Comparison of ENCODE assay signal across 8 cellular contexts in the genomic region with DNA sequence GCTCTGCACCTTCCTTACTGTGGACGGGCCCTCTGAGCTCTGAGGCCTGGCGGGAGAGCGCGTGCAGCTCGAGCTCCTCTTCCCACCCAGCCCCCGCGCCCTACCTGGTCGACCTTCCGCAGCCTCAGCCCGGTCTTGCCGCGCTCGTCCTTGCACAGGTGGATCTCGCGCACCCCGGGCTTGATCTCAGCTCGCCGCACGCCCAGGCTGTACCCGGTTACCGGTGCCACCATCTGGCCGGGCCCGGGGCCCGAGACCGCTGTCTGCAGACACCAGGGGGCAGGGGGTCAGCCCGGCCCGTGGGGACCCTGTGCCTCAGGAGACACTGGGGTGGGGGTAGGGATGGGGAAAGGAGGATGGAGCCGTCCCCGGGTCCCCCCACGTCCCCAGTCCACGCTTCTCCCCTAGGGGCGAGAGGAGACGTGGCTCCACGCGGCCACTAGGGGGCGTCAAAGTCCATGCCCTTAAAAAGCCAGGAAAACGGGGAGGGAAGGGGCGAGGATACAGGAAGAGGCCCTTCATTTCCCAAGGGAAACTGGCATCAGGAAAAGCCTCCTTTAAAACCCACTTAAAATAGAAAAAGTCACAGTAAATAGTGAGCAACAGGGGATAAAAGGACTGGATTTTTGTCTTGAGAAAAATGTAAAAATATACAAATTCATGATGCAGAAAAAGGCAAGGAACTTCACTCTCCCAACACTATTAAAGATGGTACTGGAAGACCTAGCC. TPM values are rescaled to one million over a fixed set of nuclear protein-coding genes. Genes with fewer than 3 reads are reported as not detected.
A peak's percentile ranks its signal among the peaks of the same experiment; 100 is the strongest.
DNase-seq lines count a peak whose midpoint lies in the region; ATAC-seq and TF ChIP-seq lines count a peak whose summit lies in the region.

No MANE protein-coding gene starts in this region.

- H3K27me3 ChIP-seq in CD8-positive, alpha-beta T cell (ENCODE audit: insufficient read depth, low read length): no peaks in the 10 kb centered on the region
- no peaks in the 10 kb centered on the region for H3K27me3 ChIP-seq in gastroesophageal sphincter
- H3K27me3 ChIP-seq in thyroid gland: no peaks in the 10 kb centered on the region

- CTCF ChIA-PET in CD8-positive, alpha-beta T cell (lab: Charles Lee): interaction anchor here (0.7 to 2.6 kb wide), 20 partner anchors 9 to 463 kb away, joined by 3 to 36 read pairs (median 5); a partner anchor contains a TSS
- CTCF ChIA-PET in RWPE1 (lab: Yijun Ruan, JAX): interaction anchor here (0.6 to 1.6 kb wide), 6 partner anchors 9 to 358 kb away, joined by 3 to 5 read pairs (median 3); no protein-coding TSS in a partner anchor

- no peak overlapping the region for H3K4me3 ChIP-seq in CD8-positive, alpha-beta T cell (ENCODE audit: low read depth, low read length)
- H3K4me3 ChIP-seq in gastroesophageal sphincter: peak overlapping the region in 1 of 2 donors; percentile 40
- H3K4me3 ChIP-seq in thyroid gland (replicated peaks in 1 of 3): no peak overlapping the region

- intact Hi-C loops in CD8-positive, alpha-beta T cell (cut with DNase I, micrococcal nuclease): loop anchor here (1.0 to 5.0 kb wide), 6 partner anchors 12 to 190 kb away; a partner anchor contains a TSS
- intact Hi-C loops in thyroid gland (cut with DNase I): loop anchor here (5.0 kb wide), 2 partner anchors 84 to 124 kb away; no protein-coding TSS in a partner anchor

- H3K4me1 Mint-ChIP-seq in CD8-positive, alpha-beta T cell (ENCODE audit: low read depth): peaks cover 8% of the 10 kb centered on the region

- no peak overlapping the region for H3K27ac Mint-ChIP-seq in CD8-positive, alpha-beta T cell

- H3K27me3 Mint-ChIP-seq in CD8-positive, alpha-beta T cell (ENCODE audit: low read depth): no peaks in the 10 kb centered on the region

- DNase-seq in CD8-positive, alpha-beta T cell: peak; percentile 20 to 83 (median 55)
- DNase-seq in HuH-7 (ENCODE audit: low spot score) (peak; percentile 99), RWPE1 (ENCODE audit: low spot score) (peak; percentile 85), occipital lobe (lab: John Stamatoyannopoulos, UW) (peak; percentile 50), thyroid gland (peak; percentile 70 to 78)
- DNase-seq in activated gamma-delta T cell treated with anti-CD3 and anti-CD28 coated beads, Interleukin-2, amount 50 U/mL, for 16 hours (ENCODE audit: low read depth): peak; percentile 51

- no peaks in the 10 kb centered on the region for H3K9me3 ChIP-seq in CD8-positive, alpha-beta T cell (ENCODE audit: low read length)
- H3K9me3 ChIP-seq in gastroesophageal sphincter (no peaks in the 10 kb centered on the region), thyroid gland (no peaks in the 10 kb centered on the region)

- no peak overlapping the region for H3K4me3 Mint-ChIP-seq in CD8-positive, alpha-beta T cell

- POLR2A ChIA-PET in CD8-positive, alpha-beta T cell (lab: Charles Lee): interaction anchor here (0.8 kb wide), 1 partner anchor 10 kb away, joined by 4 read pairs; no protein-coding TSS in a partner anchor
- POLR2A ChIA-PET in RWPE1 (lab: Yijun Ruan, JAX; ENCODE audit: low non-redundant PET): no interaction called here

- no peak overlapping the region for H3K27ac ChIP-seq in CD8-positive, alpha-beta T cell (ENCODE audit: low read depth, low read length)
- H3K27ac ChIP-seq in RWPE1 (no peak overlapping the region), gastroesophageal sphincter (no peak overlapping the region), thyroid gland (peak overlapping the region in 1 of 3 donors; percentile 11)

- no CpG with 5 or more reads among the region's 38 CpGs for WGBS in gastroesophageal sphincter (ENCODE audit: low coverage in 1 of 2), 2 donors
- WGBS in thyroid gland, 2 donors: 5 to 12% methylated on average over 11 to 28 of the region's 38 CpGs

- peak; percentile 99 for TF ChIP-seq CTCF in CD8-positive, alpha-beta T cell (IDR thresholded peaks at IDR 0.05)
- TF ChIP-seq CTCF in RWPE1 (conservative IDR thresholded peaks at IDR 0.05; ENCODE audit: low read depth): peak; percentile 98
- TF ChIP-seq CTCF in gastroesophageal sphincter (IDR thresholded peaks at IDR 0.05): peak in 3 of 4 experiments; percentile 95 to 99 (median 97)
- peak; percentile 92 to 98 (median 95) for TF ChIP-seq CTCF in thyroid gland (IDR thresholded peaks at IDR 0.05)

- H3K36me3 Mint-ChIP-seq in CD8-positive, alpha-beta T cell: no peaks in the 10 kb centered on the region

- no peak for TF ChIP-seq EP300 in gastroesophageal sphincter (IDR thresholded peaks at IDR 0.05)

- H3K4me1 ChIP-seq in CD8-positive, alpha-beta T cell (ENCODE audit: insufficient read depth, low read length): peaks cover 6% of the 10 kb centered on the region
- H3K4me1 ChIP-seq in gastroesophageal sphincter: peaks cover 0 to 14% (median 4%) of the 10 kb centered on the region in 3 donors
- peaks cover 0 to 12% of the 10 kb centered on the region in 2 donors for H3K4me1 ChIP-seq in thyroid gland

- H3K36me3 ChIP-seq in CD8-positive, alpha-beta T cell (ENCODE audit: insufficient read depth, low read length): no peaks in the 10 kb centered on the region
- H3K36me3 ChIP-seq in gastroesophageal sphincter (no peaks in the 10 kb centered on the region), thyroid gland (no peaks in the 10 kb centered on the region)

- H3K9me3 Mint-ChIP-seq in CD8-positive, alpha-beta T cell: no peaks in the 10 kb centered on the region

- TF ChIP-seq POLR2A in gastroesophageal sphincter (IDR thresholded peaks at IDR 0.05) (no peak), thyroid gland (IDR thresholded peaks at IDR 0.05) (no peak)

- ATAC-seq in CD8-positive, alpha-beta T cell: peak; percentile 82
- ATAC-seq in gastroesophageal sphincter: peak; percentile 84
- no peak for ATAC-seq in HG02610 (IDR thresholded peaks at IDR 0.05; ENCODE audit: unreplicated experiment)

RNA-seq across cellular contexts. Expression of a gene that starts 15.5 kb away (rescaled TPM):
- 1 to 10 TPM; 1.2 TPM for total RNA-seq in CD8-positive, alpha-beta T cell
- 10 to 100 TPM in 1 of 4 donors, 1 to 10 TPM in 3; 1.6 to 17.5 (median 3.5) TPM for total RNA-seq in gastroesophageal sphincter
- total RNA-seq in occipital lobe: 2.0 TPM
- 10 to 100 TPM; 18.0 to 37.6 (median 34.7) TPM for total RNA-seq in thyroid gland

RNA-seq across cellular contexts. Expression of a gene that starts 47.3 kb away (rescaled TPM):
- total RNA-seq in CD8-positive, alpha-beta T cell: 10 to 100 TPM; 13.6 to 14.4 TPM
- 10 to 100 TPM in 3 of 4 donors, 1 to 10 TPM in 1; 9.8 to 31.6 (median 12.5) TPM for total RNA-seq in gastroesophageal sphincter
- 23.4 TPM for total RNA-seq in occipital lobe
- total RNA-seq in thyroid gland: 10 to 100 TPM in 3 of 4 donors, 1 to 10 TPM in 1; 9.3 to 16.2 (median 13.6) TPM
